ENCODE assay signal across 10 cellular contexts in genomic region chr17:79915850-79916430, GRCh38.
A peak's percentile ranks its signal among the peaks of the same experiment; 100 is the strongest.
DNase-seq lines count a peak whose midpoint lies in the region; ATAC-seq and TF ChIP-seq lines count a peak whose summit lies in the region.
"Had no signal": no experiment of that assay in that cellular context is flagged by ENCODE, and none has a peak within 500 bp of the region (broad histone marks: within the 10 kb centered on the region; RNA-seq: fewer than 3 reads in every experiment).

No MANE protein-coding gene starts in this region.

- H3K27me3 Mint-ChIP-seq in activated CD4-positive, alpha-beta T cell treated with anti-CD3 and anti-CD28 coated beads for 36 hours: peaks cover 2% of the 10 kb centered on the region

- no peaks in the 10 kb centered on the region for H3K9me3 Mint-ChIP-seq in activated CD4-positive, alpha-beta T cell treated with anti-CD3 and anti-CD28 coated beads for 36 hours (ENCODE audit: low read depth)

- H3K27ac ChIP-seq in epithelial cell of prostate (no peak overlapping the region), psoas muscle (no peak overlapping the region)
- H3K27ac ChIP-seq: thoracic aorta, VCaP had no signal

- H3K9me3 ChIP-seq in psoas muscle: no peaks in the 10 kb centered on the region
- H3K9me3 ChIP-seq: thoracic aorta had no signal

- CTCF ChIA-PET in activated CD4-positive, alpha-beta T cell treated with anti-CD3 and anti-CD28 coated beads for 36 hours (lab: Charles Lee): interaction anchor here (1.1 to 1.4 kb wide), 3 partner anchors 128 to 170 kb away, joined by 3 to 4 read pairs (median 4); no protein-coding TSS in a partner anchor

- POLR2A ChIA-PET in activated CD4-positive, alpha-beta T cell treated with anti-CD3 and anti-CD28 coated beads for 36 hours (lab: Charles Lee): no interaction called here

- WGBS in psoas muscle, 3 donors: 51 to 61% (median 54%) methylated on average over 20 to 23 of the region's 23 CpGs

- peak; percentile 51 for DNase-seq in activated CD4-positive, alpha-beta T cell treated with anti-CD3 and anti-CD28 coated beads for 36 hours
- no peak for DNase-seq in activated CD4-positive, alpha-beta T cell treated with anti-CD3 and anti-CD28 coated beads for 1 hour
- DNase-seq in NCI-H146 (lab: John Stamatoyannopoulos, UW): peak; percentile 92
- peak; percentile 14 for DNase-seq in epithelial cell of prostate (ENCODE audit: low read depth, low spot score)
- peak; percentile 13 to 57 for DNase-seq in psoas muscle
- no peak for DNase-seq in pons (ENCODE audit: low spot score)
- DNase-seq in NCI-H2196 (lab: John Stamatoyannopoulos, UW; ENCODE audit: unreplicated experiment): no peak

- TF ChIP-seq CTCF in psoas muscle (IDR thresholded peaks at IDR 0.05): peak; percentile 12

- intact Hi-C loops in activated CD4-positive, alpha-beta T cell treated with anti-CD3 and anti-CD28 coated beads for 36 hours (cut with DNase I, micrococcal nuclease): loop anchor here (1.0 to 5.0 kb wide), 4 partner anchors 124 to 174 kb away; no protein-coding TSS in a partner anchor
- intact Hi-C loops in psoas muscle (cut with DNase I): loop anchor here (5.0 to 10.0 kb wide), 3 partner anchors 74 to 131 kb away; no protein-coding TSS in a partner anchor

- no peak overlapping the region for H3K4me3 Mint-ChIP-seq in activated CD4-positive, alpha-beta T cell treated with anti-CD3 and anti-CD28 coated beads for 36 hours

- peaks cover 0 to 10% (median 0%) of the 10 kb centered on the region in 3 donors for H3K27me3 ChIP-seq in psoas muscle (ENCODE audit: insufficient read depth in 3 of 3, low read length in 2 of 3)

- H3K36me3 Mint-ChIP-seq in activated CD4-positive, alpha-beta T cell treated with anti-CD3 and anti-CD28 coated beads for 36 hours (ENCODE audit: low read depth): no peaks in the 10 kb centered on the region

- no peak overlapping the region for H3K4me3 ChIP-seq in psoas muscle
- H3K4me3 ChIP-seq: thoracic aorta had no signal

- no peaks in the 10 kb centered on the region for H3K36me3 ChIP-seq in psoas muscle (ENCODE audit: insufficient read depth in 1 of 2, low read depth in 1 of 2)
- H3K36me3 ChIP-seq: thoracic aorta had no signal

- H3K4me1 Mint-ChIP-seq in activated CD4-positive, alpha-beta T cell treated with anti-CD3 and anti-CD28 coated beads for 36 hours: no peaks in the 10 kb centered on the region

- no peak overlapping the region for H3K27ac Mint-ChIP-seq in activated CD4-positive, alpha-beta T cell treated with anti-CD3 and anti-CD28 coated beads for 36 hours

- peaks cover 13% of the 10 kb centered on the region for H3K4me1 ChIP-seq in psoas muscle

- no peak for ATAC-seq in activated CD4-positive, alpha-beta T cell treated with anti-CD3 and anti-CD28 coated beads for 36 hours
- ATAC-seq in psoas muscle (no peak), GM18517 (IDR thresholded peaks at IDR 0.05; ENCODE audit: unreplicated experiment) (no peak)

Comparison
In these comparisons a context has a peak if more than half of its experiments do, and no peak if none do; other contexts are left out.
1. DNase-seq: peak in activated CD4-positive, alpha-beta T cell treated with anti-CD3 and anti-CD28 coated beads for 36 hours (single experiment), NCI-H146 (single experiment), epithelial cell of prostate (single experiment) and psoas muscle (2 of 2); none in activated CD4-positive, alpha-beta T cell treated with anti-CD3 and anti-CD28 coated beads for 1 hour (single experiment), pons (single experiment) and NCI-H2196 (single experiment).